In the genomic region with DNA sequence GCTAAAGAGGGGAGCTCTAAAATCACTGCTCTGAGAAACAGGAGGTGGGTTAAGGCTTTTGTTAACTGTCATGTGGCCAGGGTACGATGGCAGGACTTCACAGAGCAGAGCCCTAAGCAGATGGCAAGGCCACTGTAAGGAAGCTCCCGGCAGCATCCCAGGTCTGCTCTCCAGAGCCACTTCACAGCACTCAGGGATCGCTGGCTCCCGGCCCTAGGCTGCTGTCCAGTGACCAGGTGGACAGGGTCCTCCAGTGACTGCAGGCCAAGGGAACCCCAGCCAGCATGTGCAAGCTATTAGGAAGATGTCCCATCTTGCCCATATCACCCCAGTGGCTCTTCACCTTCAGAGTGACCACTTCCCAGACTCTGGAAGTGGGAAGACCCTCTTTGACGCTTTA, we compare ENCODE assay signal across 24 cellular contexts. TPM values are rescaled to one million over a fixed set of nuclear protein-coding genes. Genes with fewer than 3 reads are reported as not detected.
A peak's percentile ranks its signal among the peaks of the same experiment; 100 is the strongest.
DNase-seq lines count a peak whose midpoint lies in the region; ATAC-seq, FAIRE-seq and TF ChIP-seq lines count a peak whose summit lies in the region.
"Had no signal": no experiment of that assay in that cellular context is flagged by ENCODE, and none has a peak within 500 bp of the region (broad histone marks: within the 10 kb centered on the region; RNA-seq: fewer than 3 reads in every experiment).

No MANE protein-coding gene starts in this region.

- intact Hi-C loops in K562 (cut with micrococcal nuclease) (no loop called here), left lung (cut with DNase I) (no loop called here), thyroid gland (cut with DNase I) (no loop called here), CD14-positive monocyte (cut with micrococcal nuclease) (no loop called here)

- DNase-seq in NCI-H1092 treated with DMSO at 0.1 percent for 48 hours (lab: John Stamatoyannopoulos, UW) (peak; percentile 13), NCI-H1092 (lab: John Stamatoyannopoulos, UW) (no peak), K562 (ENCODE audit: extremely low read depth in 1 of 4, low spot score in 3 of 4) (no peak), left lung (no peak), thyroid gland (peak; percentile 21 to 35), CD14-positive monocyte (ENCODE audit: low spot score) (no peak)
- DNase-seq: DMS53, HCEC 1CT, Kasumi-1, NCI-H1105 treated with DMSO at 0.1 percent for 48 hours, NCI-H146, NCI-H1930, NCI-H2107, PC-9 had no signal

- peaks cover 56 to 61% of the 10 kb centered on the region in 2 donors for H3K36me3 Mint-ChIP-seq in CD14-positive monocyte

- no peaks in the 10 kb centered on the region; the same call in 2 of the 3 replicates for H3K79me2 ChIP-seq in K562 (ENCODE audit: control insufficient read depth, insufficient read depth, low read length)

- FAIRE-seq in K562 (lab: Jason Lieb, UNC) = no peak
- FAIRE-seq: G401.6, H1 had no signal

- no peak overlapping the region for H2AFZ ChIP-seq in K562 (ENCODE audit: low read depth, low read length)
- H2AFZ ChIP-seq: PC-9 had no signal

- H3K4me1 Mint-ChIP-seq in CD14-positive monocyte = no peaks in the 10 kb centered on the region
- H3K4me1 Mint-ChIP-seq: B cell had no signal

- no peak for TF ChIP-seq RAD21 in K562 (CRISPR knock-in tag; conservative IDR thresholded peaks at IDR 0.05 in 1 of 2, IDR thresholded peaks at IDR 0.05 in 1 of 2)

- H3K27ac ChIP-seq in K562 (ENCODE audit: extremely low read depth, low read depth, low read length) (no peak overlapping the region), left lung (no peak overlapping the region), thyroid gland (no peak overlapping the region)
- H3K27ac ChIP-seq: 22Rv1, C4-2B, HL-60, PC-9, SJSA1 had no signal

- peaks cover 3% of the 10 kb centered on the region for H3K9me1 ChIP-seq in K562 (ENCODE audit: control insufficient read depth, insufficient read depth, low read length)

- H3K4me3 ChIP-seq in K562 = no peak overlapping the region
- no peak overlapping the region for H3K4me3 ChIP-seq in left lung
- H3K4me3 ChIP-seq in thyroid gland (replicated peaks in 1 of 3) = no peak overlapping the region
- H3K4me3 ChIP-seq: PC-9, SJSA1 had no signal

- CTCF ChIA-PET in K562 (lab: Yijun Ruan, JAX; ENCODE audit: low intra/inter-chr PET ratio) = no interaction called here

- H3K36me3 ChIP-seq in K562 (ENCODE audit: control insufficient read depth, insufficient read depth, low read length) (peaks cover 73% of the 10 kb centered on the region), left lung (peaks cover 0 to 74% of the 10 kb centered on the region in 2 donors), thyroid gland (peaks cover under 1 to 7% of the 10 kb centered on the region in 2 donors)

- H3K27me3 ChIP-seq in K562 (ENCODE audit: control insufficient read depth in 2 of 2, insufficient read depth in 2 of 2, low read length in 2 of 2) (no peaks in the 10 kb centered on the region), left lung (no peaks in the 10 kb centered on the region), thyroid gland (no peaks in the 10 kb centered on the region)
- H3K27me3 ChIP-seq: SJSA1 had no signal

- POLR2A ChIA-PET in K562 (lab: Yijun Ruan, JAX) = interaction anchor here (0.6 to 1.5 kb wide), 6 partner anchors 9 to 28 kb away, joined by 3 to 5 read pairs (median 4); a partner anchor contains a TSS

- ATAC-seq in K562 = peak; percentile 37
- peak; percentile 67 for ATAC-seq in left lung
- no peak for ATAC-seq in HG03139 (IDR thresholded peaks at IDR 0.05; ENCODE audit: unreplicated experiment)
- no peak for ATAC-seq in HG03135 (IDR thresholded peaks at IDR 0.05; ENCODE audit: unreplicated experiment)
- ATAC-seq: Right ventricle myocardium inferior had no signal

- H3K9ac ChIP-seq in K562 (ENCODE audit: insufficient read depth in 1 of 2, low read depth in 2 of 2, low read length in 2 of 2) = no peak overlapping the region

- H3K27ac Mint-ChIP-seq in CD14-positive monocyte = no peak overlapping the region
- H3K27ac Mint-ChIP-seq: B cell had no signal

- BruUV-seq in K562 (replicated peaks; lab: Mats Ljungman, UMichigan) = no TSS peak

- in situ Hi-C loops in K562 (cut with MboI) = no loop called here

- no peak overlapping the region for H3K4me3 Mint-ChIP-seq in CD14-positive monocyte
- H3K4me3 Mint-ChIP-seq: B cell had no signal

- H3K27me3 Mint-ChIP-seq in CD14-positive monocyte (ENCODE audit: low read depth in 3 of 3) = peaks cover 0 to 1% (median 0%) of the 10 kb centered on the region in 3 donors
- H3K27me3 Mint-ChIP-seq: B cell had no signal

- TF ChIP-seq POLR2A in K562 (conservative IDR thresholded peaks at IDR 0.05) (no peak), thyroid gland (IDR thresholded peaks at IDR 0.05) (no peak)

- 91% methylated on average over 4 of the region's 5 CpGs for WGBS in K562 (ENCODE audit: insufficient coverage, low coverage, missing lambda C conversion rate)
- 61 to 66% methylated on average over 4 of the region's 5 CpGs for WGBS in thyroid gland, 2 donors

- no peaks in the 10 kb centered on the region for H3K9me3 ChIP-seq in K562 (replicated peaks; ENCODE audit: control insufficient read depth, insufficient read depth, low read depth, low read length)
- no peaks in the 10 kb centered on the region for H3K9me3 ChIP-seq in left lung
- no peaks in the 10 kb centered on the region for H3K9me3 ChIP-seq in thyroid gland
- H3K9me3 ChIP-seq: SJSA1 had no signal

- TF ChIP-seq EP300 in K562 (IDR thresholded peaks at IDR 0.05; ENCODE audit: low read length) = no peak

- H3K4me1 ChIP-seq in K562 (replicated peaks in 1 of 2; ENCODE audit: control insufficient read depth in 2 of 2, insufficient read depth in 2 of 2, low read length in 2 of 2) = no peaks in the 10 kb centered on the region
- H3K4me1 ChIP-seq in left lung = no peaks in the 10 kb centered on the region
- no peaks in the 10 kb centered on the region for H3K4me1 ChIP-seq in thyroid gland
- H3K4me1 ChIP-seq: SJSA1 had no signal

- H3K4me2 ChIP-seq in K562 (ENCODE audit: insufficient read depth, low read length) = no peak overlapping the region
- H3K4me2 ChIP-seq: PC-9 had no signal

- no peaks in the 10 kb centered on the region for H3K9me3 Mint-ChIP-seq in CD14-positive monocyte

- no peaks in the 10 kb centered on the region for H4K20me1 ChIP-seq in K562 (replicated peaks; ENCODE audit: control insufficient read depth, insufficient read depth, low read length)

- TF ChIP-seq CTCF in K562 (IDR thresholded peaks at IDR 0.05 in 2 of 3, conservative IDR thresholded peaks at IDR 0.05 in 1 of 3; ENCODE audit: insufficient read depth in 2 of 3, low read depth in 1 of 3, low read length in 3 of 3) (no peak), left lung (IDR thresholded peaks at IDR 0.05) (no peak), thyroid gland (IDR thresholded peaks at IDR 0.05) (no peak), CD14-positive monocyte (IDR thresholded peaks at IDR 0.05) (no peak)

TF ChIP-seq in K562, 482 proteins besides CTCF, POLR2A, EP300 and RAD21:
- TF ChIP-seq POLR2G (IDR thresholded peaks at IDR 0.05; ENCODE audit: low read depth, low read length) = 0 out of 2 replicates have a peak, but pooled peaks have one; percentile 16
- TF ChIP-seq RBM17 (IDR thresholded peaks at IDR 0.05; ENCODE audit: borderline replicate concordance, low read depth, low read length) = no peak
TF ChIP-seq in K562: peak in this region for 1.

RNA-seq across cellular contexts. Expression of a gene that starts 10.4 kb away (rescaled TPM):
- total RNA-seq in K562 (2011; cell fraction: chromatin; rRNA removed; ENCODE audit: low replicate concordance) = 137 and 152 TPM in 2 replicates
- 103 and 106 TPM in 2 replicates for total RNA-seq in K562 (2011; cell fraction: nucleolus; rRNA removed)
- total RNA-seq in K562 (2011; cell fraction: nucleoplasm; rRNA removed) = 145 and 197 TPM in 2 replicates
- total RNA-seq in K562 (2014; rRNA removed) = 22.5 and 27.6 TPM in 2 replicates
- total RNA-seq in K562 (2014; rRNA removed; fragmentation: Illumina TruSeq; extraction: Trizol) = 31.5 and 34.0 TPM in 2 replicates
- 30.1 and 30.7 TPM in 2 replicates for total RNA-seq in K562 (2015; rRNA removed; fragmentation: Illumina TruSeq; extraction: Trizol)
- total RNA-seq in K562 (2021) = 32.3 and 33.8 TPM in 2 replicates
- 59.3 and 65.9 TPM in 2 replicates for polyA plus RNA-seq in K562 (2011; rRNA removed)
- 63.8 and 82.9 TPM in 2 replicates for polyA plus RNA-seq in K562 (2011; cell fraction: cytosol; rRNA removed)
- 41.1 and 62.8 TPM in 2 replicates for polyA plus RNA-seq in K562 (2011; cell fraction: nucleus; rRNA removed)
- polyA plus RNA-seq in K562 (2012) = 28.5 and 32.6 TPM in 2 replicates
- polyA plus RNA-seq in K562 (2014; fragmentation: Illumina TruSeq; extraction: Trizol) = 36.3 and 39.9 TPM in 2 replicates
- polyA plus RNA-seq in K562 (2014; fragmentation: Nextera tagmentation; extraction: Ambion mirVana) = 10 to 100 TPM; 23.1 to 30.6 TPM
- 36.2 and 39.6 TPM in 2 replicates for polyA plus RNA-seq in K562 (2014; rRNA removed)
- polyA minus RNA-seq in K562 (2011; rRNA and poly(A)+ RNA removed) = 80.5 and 81.1 TPM in 2 replicates
- 21.2 and 29.0 TPM in 2 replicates for polyA minus RNA-seq in K562 (2011; cell fraction: cytosol; rRNA and poly(A)+ RNA removed)
- polyA minus RNA-seq in K562 (2011; cell fraction: nucleus; rRNA and poly(A)+ RNA removed) = 27.1 and 43.7 TPM in 2 replicates
- total RNA-seq in left lung = 10 to 100 TPM; 26.3 to 28.4 TPM
- 10 to 100 TPM in 3 of 4 donors, 1 to 10 TPM in 1; 9.9 to 16.9 (median 11.7) TPM for total RNA-seq in thyroid gland
- polyA plus RNA-seq in CD14-positive monocyte = 1 to 10 TPM; 3.9 to 5.4 TPM

Comparison
In these comparisons a context has a peak if more than half of its experiments do, and no peak if none do; other contexts are left out.
1. DNase-seq: peak in NCI-H1092 treated with DMSO at 0.1 percent for 48 hours (single experiment) and thyroid gland (2 of 2); none in NCI-H1092 (single experiment), K562 (0 of 4), left lung (0 of 2) and CD14-positive monocyte (single experiment).
2. ATAC-seq: peak in K562 (single experiment) and left lung (single experiment); none in HG03139 (single experiment) and HG03135 (single experiment).